ENCODE assay signal across 8 cellular contexts in genomic region chr1:63615809-63616420, GRCh38. TPM values are rescaled to one million over a fixed set of nuclear protein-coding genes. Genes with fewer than 3 reads are reported as not detected.
DNase-seq lines count a peak whose midpoint lies in the region; ATAC-seq and TF ChIP-seq lines count a peak whose summit lies in the region.

No MANE protein-coding gene starts in this region.

- ATAC-seq in HG03139 (IDR thresholded peaks at IDR 0.05; ENCODE audit: unreplicated experiment): peak; percentile 78
- ATAC-seq in lung (ENCODE audit: insufficient read depth, low FRiP score): peak; percentile 89

- peaks cover 0 to 4% of the 10 kb centered on the region in 2 donors for H3K4me1 ChIP-seq in lung (ENCODE audit: control insufficient read depth in 2 of 2, insufficient read depth in 2 of 2, low read length in 2 of 2)

- H3K36me3 ChIP-seq in lung (ENCODE audit: control insufficient read depth in 2 of 2, insufficient read depth in 2 of 2, low read length in 2 of 2): no peaks in the 10 kb centered on the region

- no peaks in the 10 kb centered on the region for H3K9me3 ChIP-seq in lung (ENCODE audit: control insufficient read depth in 2 of 2, insufficient read depth in 1 of 2, low read length in 1 of 2)

- WGBS in lung, 2 donors: 30 to 35% methylated on average over 5 of the region's 5 CpGs

- H3K27ac ChIP-seq in lung (ENCODE audit: low read depth in 1 of 2, low read length in 1 of 2): no peak overlapping the region

- H3K27me3 ChIP-seq in lung (ENCODE audit: control insufficient read depth, insufficient read depth): no peaks in the 10 kb centered on the region

- no peak overlapping the region for H3K4me3 ChIP-seq in lung

- TF ChIP-seq CTCF in lung (IDR thresholded peaks at IDR 0.05; ENCODE audit: control extremely low read depth, extremely low read depth): peak; percentile 81

- peak; percentile 61 for DNase-seq in NCI-H510A treated with DMSO at 0.1 percent for 48 hours (lab: John Stamatoyannopoulos, UW)
- no peak for DNase-seq in NCI-H510A (lab: John Stamatoyannopoulos, UW)
- DNase-seq in NCI-H526 (lab: John Stamatoyannopoulos, UW): peak; percentile 32 to 75
- DNase-seq in activated CD4-positive, alpha-beta T cell treated with anti-CD3 and anti-CD28 coated beads, Interleukin-2, amount 50 U/mL, for 1 hour: peak; percentile 41
- DNase-seq in dermis microvascular lymphatic vessel endothelial cell (ENCODE audit: low read depth in 2 of 2): peak; percentile 51 to 72
- peak; percentile 62 for DNase-seq in lung (ENCODE audit: low spot score)
- DNase-seq in stimulated activated CD8-positive, alpha-beta memory T cell treated with anti-CD3 and anti-CD28 coated beads, Interleukin-2, amount 100 ng/mL, for 1 hour (ENCODE audit: low read depth in 2 of 2): peak; percentile 28 to 39

RNA-seq across cellular contexts. Expression of gene PGM1, which starts 22.7 kb away (rescaled TPM):
- total RNA-seq in dermis microvascular lymphatic vessel endothelial cell (43.1 and 66.1 TPM in 2 replicates), lung (10 to 100 TPM; 44.5 to 53.8 TPM)
- 10 to 100 TPM in 1 of 2 donors, 1 to 10 TPM in 1; 9.1 to 25.1 TPM for polyA plus RNA-seq in lung
